ENCODE assay signal across 1 cellular context in genomic region chr4:154030152-154030551, GRCh38.
TF ChIP-seq lines count a peak whose summit lies in the region.

No MANE protein-coding gene starts in this region.

TF ChIP-seq in neural cell, 6 proteins besides CTCF, POLR2A, EP300 and RAD21 (continued from another document):
- TF ChIP-seq MXI1 (conservative IDR thresholded peaks at IDR 0.05; ENCODE audit: poor library complexity, severe bottlenecking), result no peak
TF ChIP-seq in neural cell: peak in this region for 0.
